34 cellular contexts compared by ENCODE assay signal in genomic region chr10:64062793-64063192, GRCh38.
"Had no signal": no experiment of that assay in that cellular context is flagged by ENCODE, and none has a peak within 500 bp of the region (broad histone marks: within the 10 kb centered on the region; RNA-seq: fewer than 3 reads in every experiment).

No MANE protein-coding gene starts in this region.

- H3K27ac ChIP-seq: KMS-11 had no signal

- DNase-seq: Karpas-422, Kasumi-1, MG63, MM.1S, NCI-H1048, NCI-H1092, NCI-H1092 treated with DMSO at 0.1 percent for 48 hours, NCI-H1105, NCI-H1105 treated with DMSO at 0.1 percent for 48 hours, NCI-H1417, NCI-H1417 treated with DMSO at 0.1 percent for 48 hours, NCI-H1436, NCI-H1436 treated with DMSO at 0.1 percent for 48 hours, NCI-H146, NCI-H1694, NCI-H1694 treated with DMSO at 0.1 percent for 48 hours, NCI-H187, NCI-H187 treated with DMSO at 0.1 percent for 48 hours, NCI-H1930, NCI-H2029 treated with DMSO at 0.1 percent for 48 hours, NCI-H2081, NCI-H2081 treated with DMSO at 0.1 percent for 48 hours, NCI-H2107, NCI-H2171, NCI-H2171 treated with DMSO at 0.1 percent for 48 hours, NCI-H2227 treated with DMSO at 0.1 percent for 48 hours, NCI-H226, NCI-H345, NCI-H446, NCI-H446 treated with DMSO at 0.1 percent for 48 hours, NCI-H510A, NCI-H510A treated with DMSO at 0.1 percent for 48 hours, NCI-H524 had no signal

- H3K9me3 ChIP-seq: MG63 had no signal

- H3K36me3 ChIP-seq: MG63 had no signal

- H3K9ac ChIP-seq: KMS-11 had no signal

- H3K4me3 ChIP-seq: MG63 had no signal

- H3K27me3 ChIP-seq: MG63 had no signal

- H3K4me2 ChIP-seq: KMS-11 had no signal
